ENCODE assay signal across 17 cellular contexts in the genomic region with DNA sequence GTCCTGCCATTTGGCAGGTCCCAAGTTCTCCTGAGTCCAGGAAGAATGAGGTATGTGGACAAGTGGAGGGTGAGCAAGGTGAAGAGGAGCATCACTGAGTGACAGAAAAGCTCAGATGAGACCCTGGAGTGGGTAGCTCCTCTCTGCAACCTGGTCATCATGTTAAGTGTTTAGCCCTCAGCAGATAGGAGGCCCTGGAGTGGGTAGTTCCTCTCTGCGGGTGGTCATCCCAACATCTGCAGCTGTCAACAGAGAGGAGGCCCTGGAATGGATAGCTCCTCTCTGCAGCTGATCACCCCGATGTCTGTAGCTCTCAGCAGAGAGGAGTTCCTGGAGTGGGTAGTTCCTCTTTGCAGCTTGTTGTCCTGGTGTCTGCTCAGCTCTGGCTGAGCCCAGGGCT.
"Had no signal": no experiment of that assay in that cellular context is flagged by ENCODE, and none has a peak within 500 bp of the region (broad histone marks: within the 10 kb centered on the region; RNA-seq: fewer than 3 reads in every experiment).

No MANE protein-coding gene starts in this region.

- H3K4me1 ChIP-seq: breast epithelium, left lung had no signal

- FAIRE-seq: keratinocyte, small intestine had no signal

- H3K4me3 ChIP-seq: breast epithelium, gastrocnemius medialis, left lung had no signal

- H3K27ac ChIP-seq: breast epithelium, left lung had no signal

- ATAC-seq: gastrocnemius medialis, left lung had no signal

- H3K4me1 Mint-ChIP-seq: endodermal cell, nephron progenitor cell had no signal

- H3K27me3 Mint-ChIP-seq: activated B cell treated with CpG ODN at 0.5 μM for 24 hours had no signal

- H3K36me3 ChIP-seq: breast epithelium, gastrocnemius medialis had no signal

- H3K4me3 Mint-ChIP-seq: activated B cell treated with CpG ODN at 0.5 μM for 24 hours; activated T-helper 1 cell treated with anti-CD3 and anti-CD28 coated beads, Interleukin-12 subunit alpha, Interleukin-12 subunit beta, Interleukin-2, Interleukin-4 antibody, amounts not matched to agents 30 ng/mL and 10 ng/mL and 1 ng/mL, durations not matched to agents 14 hours and 24 hours and 36 hours; endodermal cell; nephron progenitor cell had no signal

- DNase-seq: activated B cell treated with CpG ODN at 0.5 μM for 24 hours; activated CD4-positive, alpha-beta T cell treated with anti-CD3 and anti-CD28 coated beads for 48 hours; activated CD8-positive, alpha-beta memory T cell treated with anti-CD3 and anti-CD28 coated beads for 24 hours; endodermal cell; nephron progenitor cell; occipital lobe; small intestine; stimulated activated CD4-positive, alpha-beta T cell treated with anti-CD3 and anti-CD28 coated beads, Interleukin-4, amount 100 ng/mL, for 24 hours; stimulated activated naive CD4-positive, alpha-beta T cell; substantia nigra; SW 1271; trophoblast cell had no signal

- H3K27me3 ChIP-seq: breast epithelium, gastrocnemius medialis, left lung had no signal

- H3K27ac Mint-ChIP-seq: activated B cell treated with CpG ODN at 0.5 μM for 24 hours; activated T-helper 1 cell treated with anti-CD3 and anti-CD28 coated beads, Interleukin-12 subunit alpha, Interleukin-12 subunit beta, Interleukin-2, Interleukin-4 antibody, amounts not matched to agents 30 ng/mL and 10 ng/mL and 1 ng/mL, durations not matched to agents 14 hours and 24 hours and 36 hours; endodermal cell; nephron progenitor cell had no signal

- H3K9me3 ChIP-seq: gastrocnemius medialis had no signal
